11 cellular contexts compared by ENCODE assay signal in the genomic region with DNA sequence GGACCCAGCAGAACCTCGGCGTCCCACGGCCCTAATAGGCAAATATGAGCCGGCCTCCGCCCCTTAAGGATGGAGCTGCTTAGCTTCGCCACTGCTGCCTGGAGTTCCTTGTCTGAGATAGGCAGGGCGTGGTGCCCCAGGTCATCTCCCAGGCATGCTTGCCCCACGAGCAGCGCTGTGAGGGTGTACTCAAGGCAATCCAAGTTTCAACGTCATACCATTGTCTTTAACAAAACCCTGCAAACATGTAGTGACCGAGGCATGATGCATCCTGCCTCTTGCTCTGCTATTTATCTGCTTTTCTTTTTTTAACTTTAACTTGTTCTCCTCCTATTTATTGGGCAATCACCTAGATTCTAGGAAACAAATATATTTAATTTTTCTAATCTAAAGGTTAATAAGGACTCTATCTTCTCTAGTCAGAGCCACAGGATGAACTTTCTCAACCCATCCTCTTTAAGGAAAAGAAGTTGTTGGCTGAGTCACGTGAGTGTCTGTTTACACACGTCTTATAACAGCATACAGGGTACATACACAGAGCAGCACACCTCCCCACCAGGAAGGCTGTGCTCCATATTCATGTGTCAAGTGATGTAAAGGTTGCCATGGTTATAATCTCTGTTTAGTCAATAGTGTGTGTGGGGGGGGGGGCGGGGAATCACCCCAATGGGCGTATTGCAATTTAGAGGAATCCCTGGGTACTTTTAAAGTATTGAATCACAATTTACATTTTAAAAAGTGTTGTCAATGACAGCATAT. TPM values are rescaled to one million over a fixed set of nuclear protein-coding genes. Genes with fewer than 3 reads are reported as not detected.
DNase-seq lines count a peak whose midpoint lies in the region; ATAC-seq and TF ChIP-seq lines count a peak whose summit lies in the region.
"Had no signal": no experiment of that assay in that cellular context is flagged by ENCODE, and none has a peak within 500 bp of the region (broad histone marks: within the 10 kb centered on the region; RNA-seq: fewer than 3 reads in every experiment).

No MANE protein-coding gene starts in this region.

- H3K27me3 ChIP-seq in naive thymus-derived CD4-positive, alpha-beta T cell (ENCODE audit: control insufficient read depth in 2 of 2, insufficient read depth in 2 of 2, low read length in 2 of 2), result no peaks in the 10 kb centered on the region
- H3K27me3 ChIP-seq: cardiac muscle cell had no signal

- peak overlapping the region; percentile 42 for H3K4me3 ChIP-seq in epithelial cell of esophagus (ENCODE audit: low read length)
- no peak overlapping the region for H3K4me3 ChIP-seq in naive thymus-derived CD4-positive, alpha-beta T cell (ENCODE audit: low read length)
- H3K4me3 ChIP-seq: cardiac muscle cell had no signal

- DNase-seq in GM03348 (ENCODE audit: low spot score), result peak; percentile 56
- DNase-seq in NCI-H774 (lab: John Stamatoyannopoulos, UW), result peak; percentile 69
- DNase-seq in epithelial cell of esophagus (ENCODE audit: low read depth), result peak; percentile 100
- DNase-seq in naive thymus-derived CD4-positive, alpha-beta T cell, result no peak
- DNase-seq in GM10248 (ENCODE audit: extremely low spot score), result no peak
- DNase-seq in NCI-H524 treated with DMSO at 0.1 percent for 48 hours (lab: John Stamatoyannopoulos, UW), result no peak
- no peak for DNase-seq in UCSD-AML1 (lab: John Stamatoyannopoulos, UW; ENCODE audit: unreplicated experiment)
- DNase-seq: activated CD4-positive, alpha-beta T cell treated with anti-CD3 and anti-CD28 coated beads for 36 hours; NCI-H1417 treated with DMSO at 0.1 percent for 48 hours had no signal

- intact Hi-C loops in naive thymus-derived CD4-positive, alpha-beta T cell (cut with micrococcal nuclease), result no loop called here

- no peak overlapping the region for H3K4me3 Mint-ChIP-seq in naive thymus-derived CD4-positive, alpha-beta T cell
- H3K4me3 Mint-ChIP-seq: activated CD4-positive, alpha-beta T cell treated with anti-CD3 and anti-CD28 coated beads for 36 hours had no signal

- CTCF ChIA-PET in naive thymus-derived CD4-positive, alpha-beta T cell (lab: Charles Lee), result no interaction called here
- CTCF ChIA-PET in GM10248 (lab: Yijun Ruan, JAX), result interaction anchor here (0.6 to 1.1 kb wide), 3 partner anchors 10 to 1785 kb away, joined by 3 read pairs; no protein-coding TSS in a partner anchor

- H3K27me3 Mint-ChIP-seq in naive thymus-derived CD4-positive, alpha-beta T cell, result peaks cover 0 to 37% (median 22%) of the 10 kb centered on the region in 5 donors

- H3K36me3 ChIP-seq in naive thymus-derived CD4-positive, alpha-beta T cell (ENCODE audit: control insufficient read depth in 2 of 3, insufficient read depth in 3 of 3, low read length in 3 of 3), result no peaks in the 10 kb centered on the region
- H3K36me3 ChIP-seq: cardiac muscle cell had no signal

- peaks cover 0 to 21% (median 0%) of the 10 kb centered on the region in 7 donors for H3K4me1 Mint-ChIP-seq in naive thymus-derived CD4-positive, alpha-beta T cell

- ATAC-seq in naive thymus-derived CD4-positive, alpha-beta T cell, result peak; percentile 59
- no peak for ATAC-seq in GM21619 (IDR thresholded peaks at IDR 0.05; ENCODE audit: unreplicated experiment)
- ATAC-seq: activated CD4-positive, alpha-beta T cell treated with anti-CD3 and anti-CD28 coated beads for 36 hours had no signal

- H3K9me3 Mint-ChIP-seq in naive thymus-derived CD4-positive, alpha-beta T cell, result no peaks in the 10 kb centered on the region

- H3K27ac ChIP-seq in naive thymus-derived CD4-positive, alpha-beta T cell (ENCODE audit: low read depth, low read length), result no peak overlapping the region
- H3K27ac ChIP-seq: cardiac muscle cell had no signal

- H3K36me3 Mint-ChIP-seq in naive thymus-derived CD4-positive, alpha-beta T cell, result no peaks in the 10 kb centered on the region

- POLR2A ChIA-PET in naive thymus-derived CD4-positive, alpha-beta T cell (lab: Charles Lee), result interaction anchor here (0.7 to 1.2 kb wide), 2 partner anchors 27 to 332 kb away, joined by 3 read pairs; a partner anchor contains a TSS
- POLR2A ChIA-PET in GM10248 (lab: Yijun Ruan, JAX), result no interaction called here

- TF ChIP-seq CTCF in epithelial cell of esophagus (IDR thresholded peaks at IDR 0.05; ENCODE audit: insufficient read depth, low read depth, low read length, missing control alignments), result no peak
- no peak for TF ChIP-seq CTCF in GM10248 (IDR thresholded peaks at IDR 0.05; ENCODE audit: control extremely low read depth, extremely low read depth, low read depth, missing control alignments)

- no peaks in the 10 kb centered on the region for H3K9me3 ChIP-seq in naive thymus-derived CD4-positive, alpha-beta T cell (ENCODE audit: control insufficient read depth in 2 of 3, low read length in 3 of 3)

- no peaks in the 10 kb centered on the region for H3K4me1 ChIP-seq in naive thymus-derived CD4-positive, alpha-beta T cell (ENCODE audit: control insufficient read depth in 2 of 2, insufficient read depth in 2 of 2, low read length in 2 of 2)

- H3K27ac Mint-ChIP-seq in naive thymus-derived CD4-positive, alpha-beta T cell, result peak overlapping the region in 1 of 9 donors; percentile 60
- H3K27ac Mint-ChIP-seq: activated CD4-positive, alpha-beta T cell treated with anti-CD3 and anti-CD28 coated beads for 36 hours had no signal

RNA-seq across cellular contexts. Expression of a gene that starts 27.3 kb away (rescaled TPM):
- 10 to 100 TPM in 3 of 5 experiments, 1 to 10 TPM in 2; 4.2 to 18.5 (median 11.5) TPM for total RNA-seq in naive thymus-derived CD4-positive, alpha-beta T cell
- polyA plus RNA-seq in naive thymus-derived CD4-positive, alpha-beta T cell, result under 1 TPM; 0.29 to 0.48 TPM

Comparison
In these comparisons a context has a peak if more than half of its experiments do, and no peak if none do; other contexts are left out.
1. DNase-seq: peak in GM03348 (single experiment), NCI-H774 (single experiment) and epithelial cell of esophagus (single experiment); none in naive thymus-derived CD4-positive, alpha-beta T cell (0 of 9), GM10248 (single experiment), NCI-H524 treated with DMSO at 0.1 percent for 48 hours (single experiment) and UCSD-AML1 (single experiment).